8 cellular contexts compared by ENCODE assay signal in the genomic region with DNA sequence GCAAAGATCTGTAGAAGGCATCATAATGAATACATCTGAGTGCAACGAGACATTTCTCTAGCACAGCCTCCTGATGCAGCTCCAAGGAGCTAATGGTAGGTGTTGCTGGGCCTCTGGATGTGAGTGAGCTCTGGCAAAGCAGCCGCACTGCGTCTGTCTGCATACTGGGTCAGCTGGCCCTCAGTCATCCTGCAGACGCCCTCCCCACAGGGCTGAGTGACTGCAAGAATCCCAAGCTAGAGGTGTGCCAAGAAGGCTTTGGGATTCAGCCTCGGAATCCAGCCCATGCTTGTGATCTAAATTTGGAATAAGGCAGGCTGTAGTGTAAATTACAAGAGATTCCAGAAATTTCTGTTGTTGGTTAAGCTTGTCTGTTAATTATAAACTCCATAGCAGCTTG. TPM values are rescaled to one million over a fixed set of nuclear protein-coding genes. Genes with fewer than 3 reads are reported as not detected.
A peak's percentile ranks its signal among the peaks of the same experiment; 100 is the strongest.
DNase-seq lines count a peak whose midpoint lies in the region; ATAC-seq, FAIRE-seq and TF ChIP-seq lines count a peak whose summit lies in the region.

No MANE protein-coding gene starts in this region.

- peaks cover 55% of the 10 kb centered on the region for H3K36me3 Mint-ChIP-seq in CD8-positive, alpha-beta T cell
- peaks cover 11% of the 10 kb centered on the region for H3K36me3 Mint-ChIP-seq in astrocyte (ENCODE audit: low read depth, unreplicated experiment)

- no peaks in the 10 kb centered on the region for H3K27me3 Mint-ChIP-seq in CD8-positive, alpha-beta T cell (ENCODE audit: low read depth)
- no peaks in the 10 kb centered on the region for H3K27me3 Mint-ChIP-seq in astrocyte (ENCODE audit: low read depth, unreplicated experiment)

- WGBS in right cardiac atrium: 37% methylated on average over 5 of the region's 5 CpGs

- intact Hi-C loops in CD8-positive, alpha-beta T cell (cut with DNase I, micrococcal nuclease): loop anchor here (5.0 to 10.0 kb wide), 2 partner anchors 37 to 226 kb away; no protein-coding TSS in a partner anchor
- intact Hi-C loops in right cardiac atrium (cut with DNase I): no loop called here

- H3K27ac ChIP-seq in CD8-positive, alpha-beta T cell (ENCODE audit: low read depth, low read length): no peak overlapping the region
- H3K27ac ChIP-seq in astrocyte (ENCODE audit: low read depth, low read length) (peak overlapping the region; percentile 93), right cardiac atrium (ENCODE audit: low read length) (peak overlapping the region; percentile 79)

- FAIRE-seq in astrocyte (lab: Jason Lieb, UNC): no peak

- no peaks in the 10 kb centered on the region for H3K27me3 ChIP-seq in CD8-positive, alpha-beta T cell (ENCODE audit: insufficient read depth, low read length)
- H3K27me3 ChIP-seq in astrocyte (ENCODE audit: insufficient read depth, low read length) (no peaks in the 10 kb centered on the region), right cardiac atrium (ENCODE audit: control insufficient read depth, insufficient read depth) (no peaks in the 10 kb centered on the region)

- H3K79me2 ChIP-seq in astrocyte (ENCODE audit: insufficient read depth, low read length): no peaks in the 10 kb centered on the region

- peak overlapping the region; percentile 10 for H3K4me3 Mint-ChIP-seq in CD8-positive, alpha-beta T cell
- peak overlapping the region; percentile 17 for H3K4me3 Mint-ChIP-seq in astrocyte (ENCODE audit: unreplicated experiment)

- H4K20me1 ChIP-seq in astrocyte (ENCODE audit: insufficient read depth, low read length): no peaks in the 10 kb centered on the region

- H3K4me1 ChIP-seq in CD8-positive, alpha-beta T cell (ENCODE audit: insufficient read depth, low read length): peaks cover 59% of the 10 kb centered on the region
- H3K4me1 ChIP-seq in astrocyte (ENCODE audit: insufficient read depth, low read length) (peaks cover 33% of the 10 kb centered on the region), right cardiac atrium (ENCODE audit: control insufficient read depth, insufficient read depth, low read length) (peaks cover 17% of the 10 kb centered on the region)

- peak overlapping the region; percentile 2 for H2AFZ ChIP-seq in astrocyte (ENCODE audit: low read depth, low read length)

- H3K9ac ChIP-seq in astrocyte (ENCODE audit: low read length): peak overlapping the region; percentile 77

- POLR2A ChIA-PET in CD8-positive, alpha-beta T cell (lab: Charles Lee): interaction anchor here (4.1 to 10.3 kb wide), 2 partner anchors 11 to 18 kb away, joined by 25 to 105 read pairs; partner anchors contain the start of gene HERC3

- H3K4me1 Mint-ChIP-seq in CD8-positive, alpha-beta T cell (ENCODE audit: low read depth): peaks cover 78% of the 10 kb centered on the region
- H3K4me1 Mint-ChIP-seq in astrocyte (ENCODE audit: low read depth, unreplicated experiment): peaks cover 27% of the 10 kb centered on the region

- no peak overlapping the region for H3K4me3 ChIP-seq in CD8-positive, alpha-beta T cell (ENCODE audit: low read depth, low read length)
- H3K4me3 ChIP-seq in astrocyte (ENCODE audit: insufficient read depth, low read depth, low read length) (no peak overlapping the region), right cardiac atrium (ENCODE audit: low read length) (no peak overlapping the region), retinal pigment epithelial cell (ENCODE audit: low read length) (no peak overlapping the region)

- ATAC-seq in CD8-positive, alpha-beta T cell: no peak
- ATAC-seq in right cardiac atrium (peak; percentile 83 to 86), HG03196 (IDR thresholded peaks at IDR 0.05; ENCODE audit: unreplicated experiment) (no peak), GM21360 (IDR thresholded peaks at IDR 0.05; ENCODE audit: unreplicated experiment) (no peak)

- CTCF ChIA-PET in CD8-positive, alpha-beta T cell (lab: Charles Lee): interaction anchor here (0.7 to 4.9 kb wide), 3 partner anchors 12 to 71 kb away, joined by 3 to 16 read pairs (median 9); partner anchors contain the start of gene HERC3

- H3K36me3 ChIP-seq in CD8-positive, alpha-beta T cell (ENCODE audit: insufficient read depth, low read length): peaks cover 19% of the 10 kb centered on the region
- H3K36me3 ChIP-seq in astrocyte (ENCODE audit: insufficient read depth, low read length): no peaks in the 10 kb centered on the region

- no peak for TF ChIP-seq CTCF in CD8-positive, alpha-beta T cell (IDR thresholded peaks at IDR 0.05)
- TF ChIP-seq CTCF in astrocyte (IDR thresholded peaks at IDR 0.05; ENCODE audit: insufficient read depth, low read depth, low read length) (no peak), retinal pigment epithelial cell (conservative IDR thresholded peaks at IDR 0.05; ENCODE audit: low read depth, low read length) (no peak)

- peak overlapping the region; percentile 96 for H3K27ac Mint-ChIP-seq in CD8-positive, alpha-beta T cell
- H3K27ac Mint-ChIP-seq in astrocyte (ENCODE audit: unreplicated experiment): peak overlapping the region; percentile 92

- H3K9me3 ChIP-seq in CD8-positive, alpha-beta T cell (ENCODE audit: low read length): no peaks in the 10 kb centered on the region
- H3K9me3 ChIP-seq in astrocyte (ENCODE audit: insufficient read depth, low read depth, low read length) (no peaks in the 10 kb centered on the region), right cardiac atrium (ENCODE audit: control insufficient read depth, low read length) (no peaks in the 10 kb centered on the region)

- no peak for DNase-seq in CD8-positive, alpha-beta T cell
- DNase-seq in astrocyte (ENCODE audit: low read depth) (peak; percentile 91), right cardiac atrium (peak; percentile 62 to 88 (median 83)), retinal pigment epithelial cell (ENCODE audit: low read depth) (peak; percentile 99), HCEC 1CT (no peak), NCI-H187 treated with DMSO at 0.1 percent for 48 hours (lab: John Stamatoyannopoulos, UW) (no peak)

- H3K4me2 ChIP-seq in astrocyte (ENCODE audit: low read length): peak overlapping the region; percentile 70

- H3K9me3 Mint-ChIP-seq in CD8-positive, alpha-beta T cell: no peaks in the 10 kb centered on the region
- peaks cover 3% of the 10 kb centered on the region for H3K9me3 Mint-ChIP-seq in astrocyte (ENCODE audit: unreplicated experiment)

RNA-seq across cellular contexts. Expression of gene HERC3, which starts 18.5 kb away (rescaled TPM):
- total RNA-seq in CD8-positive, alpha-beta T cell: 10 to 100 TPM; 50.4 to 62.4 TPM
- total RNA-seq in astrocyte (8.5 and 9.3 TPM in 2 replicates), right cardiac atrium (10 to 100 TPM; 42.4 to 60.6 (median 50.9) TPM)
- polyA plus RNA-seq in right cardiac atrium: 18.0 TPM

Comparison
In these comparisons a context has a peak if more than half of its experiments do, and no peak if none do; other contexts are left out.
1. ATAC-seq: peak in right cardiac atrium (2 of 2); none in CD8-positive, alpha-beta T cell (single experiment), HG03196 (single experiment) and GM21360 (single experiment).
2. DNase-seq: peak in astrocyte (single experiment), right cardiac atrium (3 of 3) and retinal pigment epithelial cell (single experiment); none in CD8-positive, alpha-beta T cell (0 of 7), HCEC 1CT (single experiment) and NCI-H187 treated with DMSO at 0.1 percent for 48 hours (single experiment).
3. intact Hi-C loops: an anchor here in CD8-positive, alpha-beta T cell (5.0 to 10.0 kb wide); none called in right cardiac atrium.